ENCODE assay signal across 8 cellular contexts in genomic region chr1:54487571-54488050, GRCh38.
A peak's percentile ranks its signal among the peaks of the same experiment; 100 is the strongest.
DNase-seq lines count a peak whose midpoint lies in the region; TF ChIP-seq lines count a peak whose summit lies in the region.

No MANE protein-coding gene starts in this region.

- H3K9me3 ChIP-seq in muscle layer of colon (ENCODE audit: low read length), result no peaks in the 10 kb centered on the region

- no peak for TF ChIP-seq CTCF in GM12864 (IDR thresholded peaks at IDR 0.05; ENCODE audit: low read depth, low read length, missing control alignments)

- no peaks in the 10 kb centered on the region for H3K27me3 ChIP-seq in muscle layer of colon (ENCODE audit: control insufficient read depth in 1 of 2, insufficient read depth in 2 of 2, low read length in 2 of 2)

- peak overlapping the region; percentile 76 for H3K9ac ChIP-seq in muscle layer of colon (ENCODE audit: low read length)

- peak overlapping the region; percentile 63 for H3K4me3 ChIP-seq in GM12864 (ENCODE audit: low read depth, low read length)
- peak overlapping the region; percentile 57 to 65 for H3K4me3 ChIP-seq in muscle layer of colon (ENCODE audit: low read depth in 1 of 2, low read length in 2 of 2)

- peaks cover 58% of the 10 kb centered on the region for H3K4me1 Mint-ChIP-seq in dendritic cell treated with granulocyte-macrophage colony-stimulating factor and Interleukin-4, amounts not matched to agents 40 ng/mL and 50 ng/mL, for 4 days (ENCODE audit: low read depth)

- DNase-seq in GM12864 (ENCODE audit: low read depth), result no peak
- DNase-seq in NCI-H526 treated with DMSO at 0.1 percent for 48 hours (lab: John Stamatoyannopoulos, UW), result peak; percentile 54
- DNase-seq in kidney glomerular epithelial cell (lab: John Stamatoyannopoulos, UW), result no peak
- DNase-seq in islet precursor cell, result no peak
- DNase-seq in activated CD8-positive, alpha-beta memory T cell treated with anti-CD3 and anti-CD28 coated beads for 24 hours, result no peak
- no peak for DNase-seq in GF-D8 (lab: John Stamatoyannopoulos, UW)

- no peaks in the 10 kb centered on the region for H3K9me3 Mint-ChIP-seq in dendritic cell treated with granulocyte-macrophage colony-stimulating factor and Interleukin-4, amounts not matched to agents 40 ng/mL and 50 ng/mL, for 4 days

- no peaks in the 10 kb centered on the region for H3K36me3 Mint-ChIP-seq in dendritic cell treated with granulocyte-macrophage colony-stimulating factor and Interleukin-4, amounts not matched to agents 40 ng/mL and 50 ng/mL, for 4 days (ENCODE audit: low read depth)

- peak overlapping the region; percentile 90 for H3K27ac Mint-ChIP-seq in dendritic cell treated with granulocyte-macrophage colony-stimulating factor and Interleukin-4, amounts not matched to agents 40 ng/mL and 50 ng/mL, for 4 days

- H3K4me3 Mint-ChIP-seq in dendritic cell treated with granulocyte-macrophage colony-stimulating factor and Interleukin-4, amounts not matched to agents 40 ng/mL and 50 ng/mL, for 4 days, result peak overlapping the region; percentile 71

- H3K36me3 ChIP-seq in muscle layer of colon (ENCODE audit: insufficient read depth, low read length), result no peaks in the 10 kb centered on the region

- intact Hi-C loops in dendritic cell treated with granulocyte-macrophage colony-stimulating factor and Interleukin-4, amounts not matched to agents 40 ng/mL and 50 ng/mL, for 4 days (cut with micrococcal nuclease), result loop anchor here (1.0 to 10.0 kb wide), 4 partner anchors 80 to 417 kb away; no protein-coding TSS in a partner anchor

- peaks cover 48% of the 10 kb centered on the region for H3K4me1 ChIP-seq in muscle layer of colon (ENCODE audit: insufficient read depth, low read length)

- peak overlapping the region; percentile 91 for H3K27ac ChIP-seq in muscle layer of colon (ENCODE audit: low read depth, low read length)

- peaks cover 29% of the 10 kb centered on the region for H3K27me3 Mint-ChIP-seq in dendritic cell treated with granulocyte-macrophage colony-stimulating factor and Interleukin-4, amounts not matched to agents 40 ng/mL and 50 ng/mL, for 4 days
